ENCODE assay signal across 7 cellular contexts in the genomic region with DNA sequence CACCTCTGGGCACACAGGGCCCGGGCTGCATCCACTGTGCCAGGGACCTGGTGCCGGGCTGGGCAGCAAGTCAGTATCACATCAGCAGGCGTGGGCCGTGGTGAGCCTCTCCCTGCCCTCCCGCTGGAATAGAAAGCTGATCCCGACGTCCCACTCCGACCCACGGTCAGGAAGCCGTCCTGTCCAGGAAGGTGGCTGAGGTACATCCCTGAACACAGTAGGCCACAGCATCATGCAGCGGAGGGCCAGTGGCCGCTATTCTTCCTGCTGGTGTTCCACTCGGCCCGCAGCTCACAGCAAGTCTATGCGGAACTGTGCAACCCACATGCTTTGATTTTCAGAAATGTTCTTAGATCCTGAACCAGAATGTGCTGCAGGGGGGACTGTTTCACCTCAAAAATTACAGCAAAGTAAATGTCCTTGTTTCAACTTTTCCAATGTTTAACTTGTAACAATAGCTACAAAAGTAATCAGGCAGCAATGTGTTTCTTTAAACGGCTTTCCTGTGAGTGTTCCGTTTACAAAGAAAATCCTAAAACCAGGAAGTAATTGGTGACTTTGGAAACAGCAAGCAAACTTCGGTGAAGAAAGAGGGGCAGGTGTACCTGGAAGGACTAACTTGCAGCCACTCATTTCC. TPM values are rescaled to one million over a fixed set of nuclear protein-coding genes. Genes with fewer than 3 reads are reported as not detected.
A peak's percentile ranks its signal among the peaks of the same experiment; 100 is the strongest.
DNase-seq lines count a peak whose midpoint lies in the region; ATAC-seq, FAIRE-seq and TF ChIP-seq lines count a peak whose summit lies in the region.

No MANE protein-coding gene starts in this region.

- DNase-seq in adrenal gland: peak in 2 of 7 donors; percentile 36 to 41
- peak; percentile 46 for DNase-seq in kidney glomerular epithelial cell (lab: John Stamatoyannopoulos, UW)
- DNase-seq in H54 (ENCODE audit: insufficient read length, low spot score): no peak
- DNase-seq in dedifferentiated amniotic fluid mesenchymal stem cell (ENCODE audit: extremely low spot score): no peak

- 78% methylated on average over 18 of the region's 18 CpGs for WGBS in HUES64
- WGBS in adrenal gland, 4 donors: 35 to 47% (median 44%) methylated on average over 7 to 18 of the region's 18 CpGs

- H3K36me3 ChIP-seq in HUES64 (ENCODE audit: insufficient read depth, low read length): no peaks in the 10 kb centered on the region
- H3K36me3 ChIP-seq in adrenal gland (replicated peaks in 1 of 2): no peaks in the 10 kb centered on the region
- H3K36me3 ChIP-seq in stomach smooth muscle (ENCODE audit: control insufficient read depth in 2 of 2, insufficient read depth in 2 of 2, low read length in 2 of 2): no peaks in the 10 kb centered on the region

- no peak for ATAC-seq in GM18868 (IDR thresholded peaks at IDR 0.05; ENCODE audit: unreplicated experiment)

- H3K9me3 ChIP-seq in HUES64 (ENCODE audit: insufficient read depth, low read depth, low read length): no peaks in the 10 kb centered on the region
- H3K9me3 ChIP-seq in adrenal gland (replicated peaks in 1 of 3): no peaks in the 10 kb centered on the region
- H3K9me3 ChIP-seq in stomach smooth muscle (ENCODE audit: control insufficient read depth in 2 of 2, low read length in 2 of 2): no peaks in the 10 kb centered on the region

- FAIRE-seq in H54 (lab: Jason Lieb, UNC): no peak

- H3K9ac ChIP-seq in HUES64 (ENCODE audit: low read depth, low read length) (peak overlapping the region; percentile 80), stomach smooth muscle (ENCODE audit: low read length in 2 of 2) (peak overlapping the region; percentile 65 to 72)

- peak overlapping the region; percentile 91 for H3K27ac ChIP-seq in HUES64 (ENCODE audit: low read depth, low read length)
- H3K27ac ChIP-seq in adrenal gland: peak overlapping the region; percentile 28 to 96 (median 94)
- H3K27ac ChIP-seq in stomach smooth muscle (ENCODE audit: low read length): peak overlapping the region; percentile 89

- H3K27me3 ChIP-seq in HUES64 (ENCODE audit: insufficient read depth, low read length) (no peaks in the 10 kb centered on the region), adrenal gland (no peaks in the 10 kb centered on the region), stomach smooth muscle (ENCODE audit: control insufficient read depth in 1 of 2, insufficient read depth in 2 of 2, low read length in 2 of 2) (no peaks in the 10 kb centered on the region)

- no peak for TF ChIP-seq CTCF in adrenal gland (IDR thresholded peaks at IDR 0.05)

- H3K4me1 ChIP-seq in HUES64 (ENCODE audit: insufficient read depth, low read length) (peaks cover 17% of the 10 kb centered on the region), adrenal gland (replicated peaks in 1 of 2) (peaks cover 16 to 27% of the 10 kb centered on the region in 2 donors), stomach smooth muscle (ENCODE audit: control insufficient read depth, insufficient read depth, low read length) (peaks cover 38% of the 10 kb centered on the region)

- intact Hi-C loops in adrenal gland (cut with DNase I): no loop called here

- no peak for TF ChIP-seq POLR2A in adrenal gland (IDR thresholded peaks at IDR 0.05)
- no peak for TF ChIP-seq POLR2A in H54 (IDR thresholded peaks at IDR 0.05; ENCODE audit: low read depth, low read length)

- H3K4me3 ChIP-seq in HUES64 (ENCODE audit: low read length) (peak overlapping the region; percentile 50), adrenal gland (peak overlapping the region in 2 of 4 donors; percentile 23 to 68), stomach smooth muscle (ENCODE audit: low read length in 2 of 2) (peak overlapping the region; percentile 66 to 72)

RNA-seq across cellular contexts. Expression of a gene that starts 0.7 kb away (rescaled TPM):
- polyA plus RNA-seq in HUES64 (2013, experiment 1 of 2): 0.60 TPM
- polyA plus RNA-seq in HUES64 (2013, experiment 2 of 2): 1.3 TPM
- total RNA-seq in adrenal gland: 10 to 100 TPM in 4 of 8 donors, 1 to 10 TPM in 4; 2.8 to 17.3 (median 9.9) TPM
- 10 to 100 TPM in 1 of 3 donors, 1 to 10 TPM in 1, under 1 TPM in 1; 0.90 to 14.2 (median 7.9) TPM for polyA plus RNA-seq in adrenal gland

RNA-seq across cellular contexts. Expression of a gene that starts 44.2 kb away (rescaled TPM):
- polyA plus RNA-seq in HUES64 (2013, experiment 1 of 2): 0.40 TPM
- 0.38 TPM for polyA plus RNA-seq in HUES64 (2013, experiment 2 of 2)
- total RNA-seq in adrenal gland: 10 to 100 TPM in 6 of 8 donors, 1 to 10 TPM in 2; 3.5 to 44.1 (median 22.5) TPM
- 10 to 100 TPM in 1 of 3 donors, 1 to 10 TPM in 2; 1.9 to 22.4 (median 9.1) TPM for polyA plus RNA-seq in adrenal gland
